11 cellular contexts compared by ENCODE assay signal in the genomic region with DNA sequence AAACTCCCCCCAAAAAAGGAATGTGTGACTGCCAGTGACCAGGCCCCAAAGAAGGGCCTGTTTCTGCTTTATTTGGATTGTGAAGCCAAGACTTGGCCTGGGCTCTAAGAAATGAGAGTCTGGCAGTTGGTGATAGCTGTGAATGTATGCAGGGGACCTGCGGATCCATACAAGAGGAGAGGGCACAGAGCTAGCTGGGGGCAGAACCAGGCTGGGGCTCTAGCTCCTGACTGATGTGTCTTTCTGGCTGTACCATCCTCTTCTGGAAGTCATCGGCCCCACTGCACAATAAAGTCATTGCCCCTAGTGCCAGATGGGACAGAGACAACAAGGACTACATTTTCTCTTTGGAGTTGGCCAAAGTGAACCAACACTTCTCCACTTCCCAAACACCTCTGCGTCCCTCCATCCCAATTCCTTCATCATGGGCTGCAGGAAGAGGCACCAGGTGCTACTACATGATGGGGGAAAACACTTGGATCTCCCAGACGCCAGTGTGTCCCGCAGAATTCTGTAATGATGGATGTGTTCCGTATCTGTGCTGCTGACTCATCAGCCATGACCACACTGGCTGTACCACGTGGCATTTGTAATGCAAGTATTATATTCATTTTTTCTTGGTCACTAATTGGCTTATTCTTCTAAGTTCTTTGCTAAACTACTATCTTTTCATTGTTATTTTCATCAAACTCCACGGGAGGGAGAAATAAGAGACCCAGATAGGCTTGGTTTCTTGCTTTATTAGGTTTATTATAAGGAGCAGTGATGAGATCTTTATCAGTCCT. TPM values are rescaled to one million over a fixed set of nuclear protein-coding genes. Genes with fewer than 3 reads are reported as not detected.
A peak's percentile ranks its signal among the peaks of the same experiment; 100 is the strongest.
DNase-seq lines count a peak whose midpoint lies in the region; ATAC-seq and TF ChIP-seq lines count a peak whose summit lies in the region.
"Had no signal": no experiment of that assay in that cellular context is flagged by ENCODE, and none has a peak within 500 bp of the region (broad histone marks: within the 10 kb centered on the region; RNA-seq: fewer than 3 reads in every experiment).

No MANE protein-coding gene starts in this region.

- H2BK5ac ChIP-seq in IMR-90 (ENCODE audit: low read depth, low read length, poor library complexity, severe bottlenecking) = no peak overlapping the region
- no peak overlapping the region for H2BK5ac ChIP-seq in mesenchymal stem cell (ENCODE audit: low read depth, low read length, poor library complexity, severe bottlenecking)

- H2AK5ac ChIP-seq in IMR-90 (ENCODE audit: low read depth, low read length) = 0 out of 2 replicates have a peak overlapping the region, but pooled peaks have one; percentile 23
- no peak overlapping the region for H2AK5ac ChIP-seq in mesenchymal stem cell (ENCODE audit: low read length, severe bottlenecking)

- H3K4me3 Mint-ChIP-seq in MCF 10A (ENCODE audit: unreplicated experiment) = no peak overlapping the region
- H3K4me3 Mint-ChIP-seq: stimulated activated memory B cell treated with anti-CD40 and anti-IgM and Interleukin-4, amounts not matched to agents 10 μg/mL and 1 μg/mL and 100 μg/mL, for 72 hours had no signal

- no peak overlapping the region for H4K5ac ChIP-seq in IMR-90 (ENCODE audit: low read depth, low read length)

- dilution Hi-C loops in IMR-90 (cut with HindIII; ENCODE audit: low sequenced_read_pairs, unreplicated experiment) = no loop called here

- H3K36me3 Mint-ChIP-seq in MCF 10A (ENCODE audit: insufficient read depth, unreplicated experiment) = peaks cover 41% of the 10 kb centered on the region

- H3K23ac ChIP-seq in IMR-90 (ENCODE audit: low read depth, low read length) (no peak overlapping the region), mesenchymal stem cell (ENCODE audit: low read length in 2 of 2) (no peak overlapping the region)

- H3K27ac Mint-ChIP-seq in MCF 10A (ENCODE audit: low read depth, unreplicated experiment) = peak overlapping the region; percentile 31
- H3K27ac Mint-ChIP-seq: stimulated activated memory B cell treated with anti-CD40 and anti-IgM and Interleukin-4, amounts not matched to agents 10 μg/mL and 1 μg/mL and 100 μg/mL, for 72 hours had no signal

- no peak overlapping the region for H4K8ac ChIP-seq in IMR-90 (ENCODE audit: low read depth in 2 of 2, low read length in 2 of 2)
- no peak overlapping the region for H4K8ac ChIP-seq in mesenchymal stem cell (ENCODE audit: low read length)

- H4K91ac ChIP-seq in IMR-90 (ENCODE audit: insufficient read depth, low read depth, low read length) = no peak overlapping the region
- H4K91ac ChIP-seq in mesenchymal stem cell (ENCODE audit: low read length) = no peak overlapping the region

- no peak overlapping the region for H2BK20ac ChIP-seq in IMR-90 (ENCODE audit: low read depth, low read length)

- H2AK9ac ChIP-seq in IMR-90 (replicated peaks; ENCODE audit: low read depth, low read length, poor library complexity) = no peak overlapping the region

- POLR2A ChIA-PET in IMR-90 (lab: Charles Lee; ENCODE audit: unreplicated experiment) = interaction anchor here (0.6 kb wide), 1 partner anchor 17 kb away, joined by 4 read pairs; no protein-coding TSS in a partner anchor
- POLR2A ChIA-PET in MCF 10A (lab: Yijun Ruan, JAX) = interaction anchor here (0.7 to 0.9 kb wide), 3 partner anchors 10 to 714 kb away, joined by 3 to 4 read pairs (median 3); no protein-coding TSS in a partner anchor

- peak; percentile 67 for ATAC-seq in IMR-90 (ENCODE audit: low read depth)
- no peak for ATAC-seq in GM18909 (IDR thresholded peaks at IDR 0.05; ENCODE audit: poor library complexity, unreplicated experiment)
- ATAC-seq: stimulated activated memory B cell treated with anti-CD40 and anti-IgM and Interleukin-4, amounts not matched to agents 10 μg/mL and 1 μg/mL and 100 μg/mL, for 72 hours had no signal

- WGBS in IMR-90 (ENCODE audit: extremely low coverage in 2 of 2, insufficient read length in 1 of 2), 2 experiments = no CpG with 5 or more reads among the region's 8 CpGs
- WGBS in mesenchymal stem cell = 55% methylated on average over 6 of the region's 8 CpGs

- H3K36me3 ChIP-seq in IMR-90 (ENCODE audit: control insufficient read depth, insufficient read depth, low read length) = peaks cover 40% of the 10 kb centered on the region
- H3K36me3 ChIP-seq in mesenchymal stem cell (ENCODE audit: control insufficient read depth in 1 of 2, insufficient read depth in 2 of 2, low read depth in 1 of 2, low read length in 2 of 2) = peaks cover 40 to 46% of the 10 kb centered on the region in 2 experiments

- H2AFZ ChIP-seq in IMR-90 (replicated peaks; ENCODE audit: low read length, poor library complexity) (no peak overlapping the region), mesenchymal stem cell (ENCODE audit: low read depth, low read length) (no peak overlapping the region)

- H3K4me1 ChIP-seq in IMR-90 (ENCODE audit: control insufficient read depth, insufficient read depth, low read length) (peaks cover 4% of the 10 kb centered on the region; the same call in 1 of the 2 replicates), mesenchymal stem cell (ENCODE audit: control insufficient read depth, insufficient read depth, low read depth, low read length) (peaks cover 36% of the 10 kb centered on the region)

- H3K14ac ChIP-seq in IMR-90 (replicated peaks; ENCODE audit: low read depth, low read length) (no peak overlapping the region), mesenchymal stem cell (ENCODE audit: low read length in 2 of 2) (peak overlapping the region in 1 of 2 experiments; percentile 12)

- no peaks in the 10 kb centered on the region for H4K20me1 ChIP-seq in IMR-90 (ENCODE audit: insufficient read depth, low read length)

- H3K4me2 ChIP-seq in IMR-90 (ENCODE audit: low read depth, low read length) = no peak overlapping the region
- no peak overlapping the region for H3K4me2 ChIP-seq in mesenchymal stem cell (ENCODE audit: low read length, poor library complexity, severe bottlenecking)

- no peak overlapping the region for H3K56ac ChIP-seq in IMR-90 (ENCODE audit: extremely low read depth, insufficient read depth, low read length)

- H3K27me3 ChIP-seq in IMR-90 (ENCODE audit: control insufficient read depth, insufficient read depth, low read length) = no peaks in the 10 kb centered on the region; the same call in 1 of the 2 replicates
- H3K27me3 ChIP-seq in mesenchymal stem cell (ENCODE audit: control insufficient read depth in 1 of 2, insufficient read depth in 1 of 2, low read length in 2 of 2) = peaks cover 0 to 24% of the 10 kb centered on the region in 2 experiments

- H3K9me3 Mint-ChIP-seq in MCF 10A (ENCODE audit: unreplicated experiment) = no peaks in the 10 kb centered on the region
- H3K9me3 Mint-ChIP-seq: stimulated activated memory B cell treated with anti-CD40 and anti-IgM and Interleukin-4, amounts not matched to agents 10 μg/mL and 1 μg/mL and 100 μg/mL, for 72 hours had no signal

- intact Hi-C loops in IMR-90 (cut with micrococcal nuclease) (no loop called here), MCF 10A (cut with micrococcal nuclease) (no loop called here)

- H3K27ac ChIP-seq in IMR-90 (ENCODE audit: insufficient read depth, low read length) (no peak overlapping the region), mesenchymal stem cell (ENCODE audit: low read length, poor library complexity, severe bottlenecking) (no peak overlapping the region)

- H3K9me1 ChIP-seq in IMR-90 (ENCODE audit: insufficient read depth, low read length) = peaks cover 20% of the 10 kb centered on the region

- no peak for TF ChIP-seq POLR2A in IMR-90 (IDR thresholded peaks at IDR 0.05; ENCODE audit: low read depth, low read length)

- no peaks in the 10 kb centered on the region for H3K27me3 Mint-ChIP-seq in MCF 10A (ENCODE audit: insufficient read depth, unreplicated experiment)
- H3K27me3 Mint-ChIP-seq: stimulated activated memory B cell treated with anti-CD40 and anti-IgM and Interleukin-4, amounts not matched to agents 10 μg/mL and 1 μg/mL and 100 μg/mL, for 72 hours had no signal

- TF ChIP-seq CTCF in IMR-90 (conservative IDR thresholded peaks at IDR 0.05; ENCODE audit: low read depth, low read length) (no peak), MCF 10A (IDR thresholded peaks at IDR 0.05; ENCODE audit: unreplicated experiment) (no peak)

- H3K9me3 ChIP-seq in IMR-90 (ENCODE audit: control insufficient read depth, insufficient read depth, low read length) = no peaks in the 10 kb centered on the region
- no peaks in the 10 kb centered on the region for H3K9me3 ChIP-seq in mesenchymal stem cell (ENCODE audit: control insufficient read depth, low read length)

- H3K79me1 ChIP-seq in IMR-90 (ENCODE audit: low read depth in 1 of 2, low read length in 2 of 2) = no peaks in the 10 kb centered on the region
- H3K79me1 ChIP-seq in mesenchymal stem cell (replicated peaks; ENCODE audit: low read length, poor library complexity, severe bottlenecking) = no peaks in the 10 kb centered on the region

- H3K9ac ChIP-seq in IMR-90 (ENCODE audit: low read depth, low read length) (no peak overlapping the region), mesenchymal stem cell (ENCODE audit: low read length) (no peak overlapping the region)

- no peak overlapping the region for H3K4me3 ChIP-seq in IMR-90 (ENCODE audit: insufficient read depth, low read depth, low read length)
- H3K4me3 ChIP-seq in mesenchymal stem cell (ENCODE audit: insufficient read depth in 1 of 2, low read depth in 1 of 2, low read length in 2 of 2) = no peak overlapping the region

- H2BK120ac ChIP-seq in IMR-90 (ENCODE audit: low read depth, low read length) (no peak overlapping the region), mesenchymal stem cell (ENCODE audit: low read depth, low read length) (no peak overlapping the region)

- DNase-seq in CD1c-positive myeloid dendritic cell (ENCODE audit: extremely low spot score) (peak; percentile 35), IMR-90 (peak; percentile 80), MCF 10A (ENCODE audit: unreplicated experiment) (peak; percentile 58), mesenchymal stem cell (peak; percentile 74), NCI-H1417 (lab: John Stamatoyannopoulos, UW) (no peak), amniotic stem cell (lab: John Stamatoyannopoulos, UW) (no peak), Kasumi-1 (lab: John Stamatoyannopoulos, UW) (no peak)
- DNase-seq: NCI-H2029, T-helper 1 cell had no signal

- H2BK12ac ChIP-seq in mesenchymal stem cell (ENCODE audit: low read length in 2 of 2) = peak overlapping the region in 1 of 2 experiments; percentile 19

- TF ChIP-seq RAD21 in IMR-90 (IDR thresholded peaks at IDR 0.05; ENCODE audit: low read length) = no peak

- H3K18ac ChIP-seq in IMR-90 (ENCODE audit: low read depth, low read length) (no peak overlapping the region), mesenchymal stem cell (ENCODE audit: low read depth in 1 of 2, low read length in 2 of 2) (peak overlapping the region in 1 of 2 experiments; percentile 30)

- H3K4me1 Mint-ChIP-seq in MCF 10A (ENCODE audit: insufficient read depth, unreplicated experiment) = peaks cover 17% of the 10 kb centered on the region
- H3K4me1 Mint-ChIP-seq: stimulated activated memory B cell treated with anti-CD40 and anti-IgM and Interleukin-4, amounts not matched to agents 10 μg/mL and 1 μg/mL and 100 μg/mL, for 72 hours had no signal

- CTCF ChIA-PET in IMR-90 (lab: Yijun Ruan, JAX) = no interaction called here
- CTCF ChIA-PET in MCF 10A (lab: Yijun Ruan, JAX) = interaction anchor here (0.6 kb wide), 1 partner anchor 107 kb away, joined by 3 read pairs; no protein-coding TSS in a partner anchor

- in situ Hi-C loops in IMR-90 (cut with MboI; ENCODE audit: low sequenced_read_pairs) = no loop called here

- H3K4ac ChIP-seq in IMR-90 (ENCODE audit: low read depth, low read length) = no peak overlapping the region
- H3K4ac ChIP-seq in mesenchymal stem cell (ENCODE audit: low read depth in 1 of 2, low read length in 2 of 2) = peak overlapping the region in 1 of 2 experiments; percentile 8

- BruUV-seq in IMR-90 (replicated peaks; lab: Mats Ljungman, UMichigan) = no TSS peak
- BruUV-seq in MCF 10A (replicated peaks; lab: Mats Ljungman, UMichigan) = no TSS peak

- H2BK15ac ChIP-seq in IMR-90 (ENCODE audit: low read depth, low read length) (no peak overlapping the region), mesenchymal stem cell (ENCODE audit: low read depth, poor library complexity, severe bottlenecking) (no peak overlapping the region)

RNA-seq across cellular contexts. Expression of a gene that starts 1.7 kb away (rescaled TPM):
- total RNA-seq in IMR-90 (2012; rRNA removed) = not detected in 2 replicates
- polyA plus RNA-seq in IMR-90 (2012; rRNA removed) = not detected in 2 replicates
- polyA plus RNA-seq in IMR-90 (2012; cell fraction: cytosol; rRNA removed) = not detected in 2 replicates
- polyA plus RNA-seq in IMR-90 (2012; cell fraction: nucleus; rRNA removed; ENCODE audit: low replicate concordance) = not detected in 2 replicates
- 0.30 TPM in 1 of 2 replicates, not detected in the other for total RNA-seq in MCF 10A (2022)
- polyA plus RNA-seq in mesenchymal stem cell (2013, experiment 1 of 2) = not detected
- polyA plus RNA-seq in mesenchymal stem cell (2013, experiment 2 of 2) = not detected

RNA-seq across cellular contexts. Expression of a gene that starts 49.9 kb away (rescaled TPM):
- 52.2 and 56.9 TPM in 2 replicates for total RNA-seq in IMR-90 (2012; rRNA removed)
- polyA plus RNA-seq in IMR-90 (2012; rRNA removed) = 45.8 and 49.7 TPM in 2 replicates
- 34.5 and 44.2 TPM in 2 replicates for polyA plus RNA-seq in IMR-90 (2012; cell fraction: cytosol; rRNA removed)
- 167 and 192 TPM in 2 replicates for polyA plus RNA-seq in IMR-90 (2012; cell fraction: nucleus; rRNA removed; ENCODE audit: low replicate concordance)
- 47.1 and 53.9 TPM in 2 replicates for total RNA-seq in MCF 10A (2022)
- 34.2 TPM for polyA plus RNA-seq in mesenchymal stem cell (2013, experiment 1 of 2)
- polyA plus RNA-seq in mesenchymal stem cell (2013, experiment 2 of 2) = 32.4 TPM

Comparison
In these comparisons a context has a peak if more than half of its experiments do, and no peak if none do; other contexts are left out.
1. DNase-seq: peak in CD1c-positive myeloid dendritic cell (single experiment), IMR-90 (single experiment), MCF 10A (single experiment) and mesenchymal stem cell (single experiment); none in NCI-H1417 (0 of 3), amniotic stem cell (single experiment) and Kasumi-1 (0 of 2).